ENCODE assay signal across 16 cellular contexts in the genomic region with DNA sequence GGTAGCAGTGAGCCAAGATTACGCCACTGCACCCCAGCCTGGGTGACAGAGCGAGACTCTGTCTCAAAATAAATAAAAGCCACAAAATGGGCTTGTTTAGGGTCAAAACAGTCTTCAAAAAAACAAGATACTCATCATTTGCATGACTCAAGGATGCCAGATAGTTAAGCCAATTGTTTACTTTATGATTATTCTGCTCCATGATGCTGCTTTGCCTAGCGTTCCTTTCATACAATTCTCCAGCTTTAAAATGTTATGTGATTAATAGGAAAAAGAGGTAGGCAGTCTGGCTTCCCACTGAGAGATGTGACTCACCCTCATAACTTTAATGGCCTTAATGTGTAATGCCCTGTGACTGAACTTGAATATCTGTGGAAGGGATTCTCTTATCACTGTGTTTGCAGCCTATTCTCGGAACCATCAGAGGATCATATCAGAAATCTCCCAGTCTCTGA.
DNase-seq lines count a peak whose midpoint lies in the region; ATAC-seq and TF ChIP-seq lines count a peak whose summit lies in the region.
"Had no signal": no experiment of that assay in that cellular context is flagged by ENCODE, and none has a peak within 500 bp of the region (broad histone marks: within the 10 kb centered on the region; RNA-seq: fewer than 3 reads in every experiment).

No MANE protein-coding gene starts in this region.

- H2AFZ ChIP-seq in GM23338 = no peak overlapping the region

- H3K27me3 ChIP-seq in GM23338 (ENCODE audit: insufficient read depth) = no peaks in the 10 kb centered on the region
- H3K27me3 ChIP-seq: body of pancreas, esophagus muscularis mucosa, transverse colon had no signal

- no peaks in the 10 kb centered on the region; the same call in 1 of the 3 replicates for H3K9me3 Mint-ChIP-seq in GM23338

- no peaks in the 10 kb centered on the region for H4K20me1 ChIP-seq in GM23338 (replicated peaks; ENCODE audit: insufficient read depth)

- peaks cover 7% of the 10 kb centered on the region for H3K36me3 Mint-ChIP-seq in GM23338 (ENCODE audit: low read depth)
- H3K36me3 Mint-ChIP-seq: CD4-positive, CD25-positive, alpha-beta regulatory T cell had no signal

- H3K4me1 ChIP-seq in GM23338 (ENCODE audit: insufficient read depth) = no peaks in the 10 kb centered on the region; the same call in 1 of the 2 replicates
- H3K4me1 ChIP-seq: body of pancreas, transverse colon had no signal

- peaks cover 6% of the 10 kb centered on the region; the same call in 2 of the 3 replicates for H3K4me1 Mint-ChIP-seq in GM23338
- H3K4me1 Mint-ChIP-seq: CD4-positive, CD25-positive, alpha-beta regulatory T cell had no signal

- H3K27me3 Mint-ChIP-seq in GM23338 (ENCODE audit: insufficient read depth, low read depth, poor library complexity) = no peaks in the 10 kb centered on the region
- H3K27me3 Mint-ChIP-seq: CD4-positive, CD25-positive, alpha-beta regulatory T cell had no signal

- no peak overlapping the region for H3K4me3 Mint-ChIP-seq in GM23338
- H3K4me3 Mint-ChIP-seq: CD4-positive, CD25-positive, alpha-beta regulatory T cell had no signal

- H3K9me2 ChIP-seq in GM23338 (ENCODE audit: insufficient read depth) = peaks cover 15% of the 10 kb centered on the region

- DNase-seq in AG08396 (ENCODE audit: low spot score) (peak; percentile 25), HS-27A (ENCODE audit: low read depth) (peak; percentile 61), T1000 (lab: John Stamatoyannopoulos, UW) (peak; percentile 68), glomerular endothelial cell (ENCODE audit: extremely low read depth, low read depth, low spot score) (peak; percentile 22), NCI-H2081 treated with DMSO at 0.1 percent for 48 hours (lab: John Stamatoyannopoulos, UW) (no peak), GM23338 (ENCODE audit: low spot score) (no peak)
- DNase-seq: body of pancreas; CD4-positive, CD25-positive, alpha-beta regulatory T cell; kidney; nucleus accumbens; transverse colon had no signal

- no peak for TF ChIP-seq CTCF in GM23338 (conservative IDR thresholded peaks at IDR 0.05; ENCODE audit: low read depth in 2 of 2)

- no peaks in the 10 kb centered on the region for H3F3A ChIP-seq in GM23338 (replicated peaks; ENCODE audit: low read depth)

- no peak overlapping the region for H3K27ac ChIP-seq in GM23338 (ENCODE audit: low read depth)
- H3K27ac ChIP-seq: body of pancreas, esophagus muscularis mucosa, transverse colon, VCaP had no signal

- H3K36me3 ChIP-seq in GM23338 (ENCODE audit: insufficient read depth) = no peaks in the 10 kb centered on the region
- H3K36me3 ChIP-seq: esophagus muscularis mucosa, transverse colon had no signal

- no peaks in the 10 kb centered on the region for H3K79me2 ChIP-seq in GM23338 (replicated peaks; ENCODE audit: insufficient read depth)

- H3K27ac Mint-ChIP-seq in GM23338 = no peak overlapping the region
- H3K27ac Mint-ChIP-seq: CD4-positive, CD25-positive, alpha-beta regulatory T cell had no signal

- ATAC-seq in HG02763 (IDR thresholded peaks at IDR 0.05; ENCODE audit: unreplicated experiment) = no peak
- no peak for ATAC-seq in GM23338
- ATAC-seq in HG02571 (IDR thresholded peaks at IDR 0.05; ENCODE audit: unreplicated experiment) = no peak
- ATAC-seq: body of pancreas, GM12878 had no signal

- no peak overlapping the region for H3K4me3 ChIP-seq in GM23338
- H3K4me3 ChIP-seq: body of pancreas, esophagus muscularis mucosa, GM12878, transverse colon had no signal

- H3K4me2 ChIP-seq in GM23338 = no peak overlapping the region

TF ChIP-seq in GM23338, 12 proteins besides CTCF, POLR2A, EP300 and RAD21 (continues in another document):
- TF ChIP-seq ZNF331 (CRISPR knock-in tag; IDR thresholded peaks at IDR 0.05; ENCODE audit: low read depth) (no peak), STAT1 (IDR thresholded peaks at IDR 0.05; ENCODE audit: unreplicated experiment) (no peak), EZH2 (IDR thresholded peaks at IDR 0.05; ENCODE audit: low read depth, unreplicated experiment) (no peak), ETS1 (IDR thresholded peaks at IDR 0.05) (no peak), CREB1 (CRISPR knock-in tag; IDR thresholded peaks at IDR 0.05; ENCODE audit: low read depth) (no peak), ZNF114 (CRISPR knock-in tag; IDR thresholded peaks at IDR 0.05) (no peak), NANOG (IDR thresholded peaks at IDR 0.05; ENCODE audit: borderline replicate concordance) (no peak)
- TF ChIP-seq, protein P1, sequence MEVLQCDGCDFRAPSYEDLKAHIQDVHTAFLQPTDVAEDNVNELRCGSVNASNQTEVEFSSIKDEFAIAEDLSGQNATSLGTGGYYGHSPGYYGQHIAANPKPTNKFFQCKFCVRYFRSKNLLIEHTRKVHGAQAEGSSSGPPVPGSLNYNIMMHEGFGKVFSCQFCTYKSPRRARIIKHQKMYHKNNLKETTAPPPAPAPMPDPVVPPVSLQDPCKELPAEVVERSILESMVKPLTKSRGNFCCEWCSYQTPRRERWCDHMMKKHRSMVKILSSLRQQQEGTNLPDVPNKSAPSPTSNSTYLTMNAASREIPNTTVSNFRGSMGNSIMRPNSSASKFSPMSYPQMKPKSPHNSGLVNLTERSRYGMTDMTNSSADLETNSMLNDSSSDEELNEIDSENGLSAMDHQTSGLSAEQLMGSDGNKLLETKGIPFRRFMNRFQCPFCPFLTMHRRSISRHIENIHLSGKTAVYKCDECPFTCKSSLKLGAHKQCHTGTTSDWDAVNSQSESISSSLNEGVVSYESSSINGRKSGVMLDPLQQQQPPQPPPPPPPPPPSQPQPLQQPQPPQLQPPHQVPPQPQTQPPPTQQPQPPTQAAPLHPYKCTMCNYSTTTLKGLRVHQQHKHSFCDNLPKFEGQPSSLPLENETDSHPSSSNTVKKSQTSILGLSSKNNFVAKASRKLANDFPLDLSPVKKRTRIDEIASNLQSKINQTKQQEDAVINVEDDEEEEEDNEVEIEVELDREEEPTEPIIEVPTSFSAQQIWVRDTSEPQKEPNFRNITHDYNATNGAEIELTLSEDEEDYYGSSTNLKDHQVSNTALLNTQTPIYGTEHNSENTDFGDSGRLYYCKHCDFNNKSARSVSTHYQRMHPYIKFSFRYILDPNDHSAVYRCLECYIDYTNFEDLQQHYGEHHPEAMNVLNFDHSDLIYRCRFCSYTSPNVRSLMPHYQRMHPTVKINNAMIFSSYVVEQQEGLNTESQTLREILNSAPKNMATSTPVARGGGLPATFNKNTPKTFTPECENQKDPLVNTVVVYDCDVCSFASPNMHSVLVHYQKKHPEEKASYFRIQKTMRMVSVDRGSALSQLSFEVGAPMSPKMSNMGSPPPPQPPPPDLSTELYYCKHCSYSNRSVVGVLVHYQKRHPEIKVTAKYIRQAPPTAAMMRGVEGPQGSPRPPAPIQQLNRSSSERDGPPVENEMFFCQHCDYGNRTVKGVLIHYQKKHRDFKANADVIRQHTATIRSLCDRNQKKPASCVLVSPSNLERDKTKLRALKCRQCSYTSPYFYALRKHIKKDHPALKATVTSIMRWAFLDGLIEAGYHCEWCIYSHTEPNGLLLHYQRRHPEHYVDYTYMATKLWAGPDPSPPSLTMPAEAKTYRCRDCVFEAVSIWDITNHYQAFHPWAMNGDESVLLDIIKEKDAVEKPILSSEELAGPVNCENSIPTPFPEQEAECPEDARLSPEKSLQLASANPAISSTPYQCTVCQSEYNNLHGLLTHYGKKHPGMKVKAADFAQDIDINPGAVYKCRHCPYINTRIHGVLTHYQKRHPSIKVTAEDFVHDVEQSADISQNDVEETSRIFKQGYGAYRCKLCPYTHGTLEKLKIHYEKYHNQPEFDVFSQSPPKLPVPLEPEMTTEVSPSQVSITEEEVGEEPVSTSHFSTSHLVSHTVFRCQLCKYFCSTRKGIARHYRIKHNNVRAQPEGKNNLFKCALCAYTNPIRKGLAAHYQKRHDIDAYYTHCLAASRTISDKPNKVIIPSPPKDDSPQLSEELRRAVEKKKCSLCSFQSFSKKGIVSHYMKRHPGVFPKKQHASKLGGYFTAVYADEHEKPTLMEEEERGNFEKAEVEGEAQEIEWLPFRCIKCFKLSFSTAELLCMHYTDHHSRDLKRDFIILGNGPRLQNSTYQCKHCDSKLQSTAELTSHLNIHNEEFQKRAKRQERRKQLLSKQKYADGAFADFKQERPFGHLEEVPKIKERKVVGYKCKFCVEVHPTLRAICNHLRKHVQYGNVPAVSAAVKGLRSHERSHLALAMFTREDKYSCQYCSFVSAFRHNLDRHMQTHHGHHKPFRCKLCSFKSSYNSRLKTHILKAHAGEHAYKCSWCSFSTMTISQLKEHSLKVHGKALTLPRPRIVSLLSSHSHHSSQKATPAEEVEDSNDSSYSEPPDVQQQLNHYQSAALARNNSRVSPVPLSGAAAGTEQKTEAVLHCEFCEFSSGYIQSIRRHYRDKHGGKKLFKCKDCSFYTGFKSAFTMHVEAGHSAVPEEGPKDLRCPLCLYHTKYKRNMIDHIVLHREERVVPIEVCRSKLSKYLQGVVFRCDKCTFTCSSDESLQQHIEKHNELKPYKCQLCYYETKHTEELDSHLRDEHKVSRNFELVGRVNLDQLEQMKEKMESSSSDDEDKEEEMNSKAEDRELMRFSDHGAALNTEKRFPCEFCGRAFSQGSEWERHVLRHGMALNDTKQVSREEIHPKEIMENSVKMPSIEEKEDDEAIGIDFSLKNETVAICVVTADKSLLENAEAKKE (CRISPR knock-in tag; IDR thresholded peaks at IDR 0.05) = no peak

Comparison
In these comparisons a context has a peak if more than half of its experiments do, and no peak if none do; other contexts are left out.
1. DNase-seq: peak in AG08396 (single experiment), HS-27A (single experiment), T1000 (single experiment) and glomerular endothelial cell (single experiment); none in NCI-H2081 treated with DMSO at 0.1 percent for 48 hours (single experiment) and GM23338 (single experiment).